Comparison of ENCODE assay signal across 8 cellular contexts in the genomic region with DNA sequence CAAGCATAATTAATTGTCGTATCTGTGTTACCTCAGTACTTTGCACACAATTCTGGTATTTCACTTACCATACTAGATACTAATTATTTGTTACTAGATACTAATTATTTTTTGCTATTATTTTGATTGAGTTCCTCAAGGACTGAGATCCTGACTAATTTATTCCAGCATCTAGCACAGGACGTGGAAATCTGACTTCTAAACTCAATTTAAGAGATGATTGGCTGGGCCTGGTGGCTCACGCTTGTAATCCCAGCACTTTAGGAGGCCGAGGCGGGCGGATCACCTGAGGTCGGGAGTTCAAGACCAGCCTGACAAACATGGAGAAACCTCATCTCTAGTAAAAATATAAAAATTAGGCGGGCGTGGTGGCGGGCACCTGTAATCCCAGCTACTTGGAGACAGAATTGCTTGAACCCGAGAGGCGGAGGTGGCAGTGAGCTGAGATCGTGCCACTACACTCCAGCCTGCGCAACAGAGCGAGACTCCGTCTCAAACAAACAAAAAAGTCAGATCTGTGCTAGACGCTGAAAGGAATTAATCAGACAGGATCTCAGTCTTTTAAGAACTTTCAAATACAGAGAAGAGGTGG. TPM values are rescaled to one million over a fixed set of nuclear protein-coding genes. Genes with fewer than 3 reads are reported as not detected.
DNase-seq lines count a peak whose midpoint lies in the region; ATAC-seq, FAIRE-seq and TF ChIP-seq lines count a peak whose summit lies in the region.

No MANE protein-coding gene starts in this region.

- peak overlapping the region; percentile 96 for H3K4me3 Mint-ChIP-seq in activated CD4-positive, alpha-beta T cell treated with anti-CD3 and anti-CD28 coated beads, Interleukin-2, amount 10 ng/mL, durations not matched to agents 7 days and 5 days
- peak overlapping the region; percentile 91 for H3K4me3 Mint-ChIP-seq in activated naive CD8-positive, alpha-beta T cell treated with anti-CD3 and anti-CD28 coated beads for 36 hours

- TF ChIP-seq CTCF in left lung (IDR thresholded peaks at IDR 0.05), result no peak

- H3K36me3 ChIP-seq in left lung (peaks cover 0 to 3% of the 10 kb centered on the region in 2 donors), thymus (ENCODE audit: control insufficient read depth, insufficient read depth) (no peaks in the 10 kb centered on the region)

- no peaks in the 10 kb centered on the region for H3K9me3 ChIP-seq in left lung
- peaks cover 1% of the 10 kb centered on the region for H3K9me3 ChIP-seq in thymus (ENCODE audit: control insufficient read depth)

- intact Hi-C loops in left lung (cut with DNase I), result no loop called here

- H3K4me1 ChIP-seq in left lung (peaks cover 0 to 26% of the 10 kb centered on the region in 2 donors), thymus (ENCODE audit: control insufficient read depth, insufficient read depth, low read length) (peaks cover 4% of the 10 kb centered on the region)

- CTCF ChIA-PET in activated CD4-positive, alpha-beta T cell treated with anti-CD3 and anti-CD28 coated beads, Interleukin-2, amount 10 ng/mL, durations not matched to agents 7 days and 5 days (lab: Charles Lee), result interaction anchor here (1.1 to 2.2 kb wide), 3 partner anchors 8 to 26 kb away, joined by 5 to 7 read pairs (median 7); partner anchors contain the start of gene RAB6A

- H3K27ac ChIP-seq in left lung, result peak overlapping the region; percentile 85 to 88
- no peak overlapping the region for H3K27ac ChIP-seq in thymus (ENCODE audit: low read depth)

- H3K4me3 ChIP-seq in left lung (peak overlapping the region; percentile 52 to 60), thymus (ENCODE audit: low read length) (peak overlapping the region; percentile 97)

- H3K9me3 Mint-ChIP-seq in activated CD4-positive, alpha-beta T cell treated with anti-CD3 and anti-CD28 coated beads, Interleukin-2, amount 10 ng/mL, durations not matched to agents 7 days and 5 days, result no peaks in the 10 kb centered on the region
- H3K9me3 Mint-ChIP-seq in activated naive CD8-positive, alpha-beta T cell treated with anti-CD3 and anti-CD28 coated beads for 36 hours, result no peaks in the 10 kb centered on the region

- POLR2A ChIA-PET in activated CD4-positive, alpha-beta T cell treated with anti-CD3 and anti-CD28 coated beads, Interleukin-2, amount 10 ng/mL, durations not matched to agents 7 days and 5 days (lab: Charles Lee), result interaction anchor here (1.0 to 1.5 kb wide), 2 partner anchors 8 to 26 kb away, joined by 4 to 6 read pairs; partner anchors contain the start of gene RAB6A

- 83% methylated on average over 17 of the region's 17 CpGs for WGBS in thymus

- no peak for TF ChIP-seq POLR2A in GM12892 (IDR thresholded peaks at IDR 0.05; ENCODE audit: low read depth, low read length)

- peaks cover 26% of the 10 kb centered on the region for H3K4me1 Mint-ChIP-seq in activated CD4-positive, alpha-beta T cell treated with anti-CD3 and anti-CD28 coated beads, Interleukin-2, amount 10 ng/mL, durations not matched to agents 7 days and 5 days
- peaks cover 20% of the 10 kb centered on the region for H3K4me1 Mint-ChIP-seq in activated naive CD8-positive, alpha-beta T cell treated with anti-CD3 and anti-CD28 coated beads for 36 hours

- ATAC-seq in left lung, result peak; percentile 3

- H3K27ac Mint-ChIP-seq in activated CD4-positive, alpha-beta T cell treated with anti-CD3 and anti-CD28 coated beads, Interleukin-2, amount 10 ng/mL, durations not matched to agents 7 days and 5 days, result peak overlapping the region; percentile 99
- peak overlapping the region; percentile 99 for H3K27ac Mint-ChIP-seq in activated naive CD8-positive, alpha-beta T cell treated with anti-CD3 and anti-CD28 coated beads for 36 hours

- no peaks in the 10 kb centered on the region for H3K36me3 Mint-ChIP-seq in activated CD4-positive, alpha-beta T cell treated with anti-CD3 and anti-CD28 coated beads, Interleukin-2, amount 10 ng/mL, durations not matched to agents 7 days and 5 days (ENCODE audit: low read depth)
- H3K36me3 Mint-ChIP-seq in activated naive CD8-positive, alpha-beta T cell treated with anti-CD3 and anti-CD28 coated beads for 36 hours, result peaks cover 5% of the 10 kb centered on the region

- no peaks in the 10 kb centered on the region for H3K27me3 ChIP-seq in left lung
- no peaks in the 10 kb centered on the region for H3K27me3 ChIP-seq in thymus (ENCODE audit: control insufficient read depth, insufficient read depth)

- H3K27me3 Mint-ChIP-seq in activated CD4-positive, alpha-beta T cell treated with anti-CD3 and anti-CD28 coated beads, Interleukin-2, amount 10 ng/mL, durations not matched to agents 7 days and 5 days, result no peaks in the 10 kb centered on the region
- H3K27me3 Mint-ChIP-seq in activated naive CD8-positive, alpha-beta T cell treated with anti-CD3 and anti-CD28 coated beads for 36 hours, result no peaks in the 10 kb centered on the region

- DNase-seq in activated CD4-positive, alpha-beta T cell treated with anti-CD3 and anti-CD28 coated beads, Interleukin-2, amount 10 ng/mL, durations not matched to agents 7 days and 5 days, result no peak
- no peak for DNase-seq in activated CD4-positive, alpha-beta T cell treated with anti-CD3 and anti-CD28 coated beads, Interleukin-2, amount 50 U/mL, for 4 hours
- DNase-seq in activated naive CD8-positive, alpha-beta T cell treated with anti-CD3 and anti-CD28 coated beads for 36 hours, result no peak
- DNase-seq in left lung (no peak), HPDE6-E6E7 (ENCODE audit: extremely low spot score) (no peak), GM12892 (ENCODE audit: insufficient read length) (no peak), NCI-H1930 (lab: John Stamatoyannopoulos, UW) (no peak)

- no peak for FAIRE-seq in GM12892 (lab: Jason Lieb, UNC)

RNA-seq across cellular contexts. Expression of gene MRPL48, which starts 0.5 kb away (rescaled TPM):
- total RNA-seq in activated CD4-positive, alpha-beta T cell treated with anti-CD3 and anti-CD28 coated beads, Interleukin-2, amount 10 ng/mL, durations not matched to agents 7 days and 5 days, result 10 to 100 TPM; 50.5 to 50.9 TPM
- total RNA-seq in activated naive CD8-positive, alpha-beta T cell treated with anti-CD3 and anti-CD28 coated beads for 36 hours, result 10 to 100 TPM; 53.9 to 59.3 TPM
- 10 to 100 TPM; 28.9 to 29.1 TPM for total RNA-seq in left lung
- 43.7 TPM for polyA plus RNA-seq in thymus
- 83.3 TPM for polyA plus RNA-seq in GM12892 (2012; ENCODE audit: missing spikeins)

RNA-seq across cellular contexts. Expression of gene RAB6A, which starts 26.3 kb away (rescaled TPM):
- 10 to 100 TPM; 82.1 to 83.8 TPM for total RNA-seq in activated CD4-positive, alpha-beta T cell treated with anti-CD3 and anti-CD28 coated beads, Interleukin-2, amount 10 ng/mL, durations not matched to agents 7 days and 5 days
- 10 to 100 TPM; 54.7 to 57.3 TPM for total RNA-seq in activated naive CD8-positive, alpha-beta T cell treated with anti-CD3 and anti-CD28 coated beads for 36 hours
- 100 to 1,000 TPM; 146 to 150 TPM for total RNA-seq in left lung
- polyA plus RNA-seq in thymus, result 64.4 TPM
- polyA plus RNA-seq in GM12892 (2012; ENCODE audit: missing spikeins), result 43.3 TPM
